12 cellular contexts compared by ENCODE assay signal in genomic region chr10:119539359-119539651, GRCh38. TPM values are rescaled to one million over a fixed set of nuclear protein-coding genes. Genes with fewer than 3 reads are reported as not detected.
DNase-seq lines count a peak whose midpoint lies in the region; ATAC-seq and TF ChIP-seq lines count a peak whose summit lies in the region.
"Had no signal": no experiment of that assay in that cellular context is flagged by ENCODE, and none has a peak within 500 bp of the region (broad histone marks: within the 10 kb centered on the region; RNA-seq: fewer than 3 reads in every experiment).

No MANE protein-coding gene starts in this region.

- POLR2A ChIA-PET in activated CD4-positive, alpha-beta T cell treated with anti-CD3 and anti-CD28 coated beads, Interleukin-2, amount 10 ng/mL, durations not matched to agents 7 days and 5 days (lab: Charles Lee), result no interaction called here
- POLR2A ChIA-PET in activated CD4-positive, alpha-beta memory T cell treated with anti-CD3 and anti-CD28 coated beads, Interleukin-2, amount 10 ng/mL, durations not matched to agents 7 days and 5 days (lab: Charles Lee), result interaction anchor here (2.3 to 4.9 kb wide), 4 partner anchors 22 to 332 kb away, joined by 8 to 34 read pairs (median 16); partner anchors contain the start of genes BAG3, GRK5 and TIAL1

- no peaks in the 10 kb centered on the region for H3K36me3 ChIP-seq in stomach

- intact Hi-C loops in stomach (cut with DNase I; ENCODE audit: low total_unique reads), result no loop called here

- H3K27ac ChIP-seq in stomach, result peak overlapping the region in 3 of 5 donors; percentile 47 to 86 (median 61)

- peak overlapping the region; percentile 92 for H3K27ac Mint-ChIP-seq in activated CD4-positive, alpha-beta T cell treated with anti-CD3 and anti-CD28 coated beads, Interleukin-2, amount 10 ng/mL, durations not matched to agents 7 days and 5 days
- peak overlapping the region; percentile 88 for H3K27ac Mint-ChIP-seq in activated CD4-positive, alpha-beta memory T cell treated with anti-CD3 and anti-CD28 coated beads, Interleukin-2, amount 10 ng/mL, durations not matched to agents 7 days and 5 days

- H3K36me3 Mint-ChIP-seq in activated CD4-positive, alpha-beta T cell treated with anti-CD3 and anti-CD28 coated beads, Interleukin-2, amount 10 ng/mL, durations not matched to agents 7 days and 5 days (ENCODE audit: low read depth), result peaks cover 39% of the 10 kb centered on the region
- H3K36me3 Mint-ChIP-seq in activated CD4-positive, alpha-beta memory T cell treated with anti-CD3 and anti-CD28 coated beads, Interleukin-2, amount 10 ng/mL, durations not matched to agents 7 days and 5 days (ENCODE audit: low read depth), result peaks cover 39% of the 10 kb centered on the region

- H3K4me1 ChIP-seq in stomach, result peaks cover 12 to 94% (median 62%) of the 10 kb centered on the region in 4 donors

- peaks cover 66% of the 10 kb centered on the region for H3K4me1 Mint-ChIP-seq in activated CD4-positive, alpha-beta T cell treated with anti-CD3 and anti-CD28 coated beads, Interleukin-2, amount 10 ng/mL, durations not matched to agents 7 days and 5 days
- peaks cover 67% of the 10 kb centered on the region for H3K4me1 Mint-ChIP-seq in activated CD4-positive, alpha-beta memory T cell treated with anti-CD3 and anti-CD28 coated beads, Interleukin-2, amount 10 ng/mL, durations not matched to agents 7 days and 5 days

- peaks cover 0 to 9% (median 0%) of the 10 kb centered on the region in 3 donors for H3K27me3 ChIP-seq in stomach

- no peak for TF ChIP-seq EP300 in stomach (IDR thresholded peaks at IDR 0.05)

- H3K4me3 ChIP-seq in stomach, result no peak overlapping the region
- H3K4me3 ChIP-seq: mucosa of descending colon had no signal

- WGBS in stomach, 5 donors, result 22 to 55% (median 36%) methylated on average over 5 to 6 of the region's 6 CpGs

- H3K9me3 Mint-ChIP-seq in activated CD4-positive, alpha-beta T cell treated with anti-CD3 and anti-CD28 coated beads, Interleukin-2, amount 10 ng/mL, durations not matched to agents 7 days and 5 days, result no peaks in the 10 kb centered on the region
- H3K9me3 Mint-ChIP-seq in activated CD4-positive, alpha-beta memory T cell treated with anti-CD3 and anti-CD28 coated beads, Interleukin-2, amount 10 ng/mL, durations not matched to agents 7 days and 5 days, result no peaks in the 10 kb centered on the region

- TF ChIP-seq CTCF in stomach (IDR thresholded peaks at IDR 0.05), result no peak

- no peaks in the 10 kb centered on the region for H3K9me3 ChIP-seq in stomach
- H3K9me3 ChIP-seq: mucosa of descending colon had no signal

- peak overlapping the region; percentile 80 for H3K4me3 Mint-ChIP-seq in activated CD4-positive, alpha-beta T cell treated with anti-CD3 and anti-CD28 coated beads, Interleukin-2, amount 10 ng/mL, durations not matched to agents 7 days and 5 days
- H3K4me3 Mint-ChIP-seq in activated CD4-positive, alpha-beta memory T cell treated with anti-CD3 and anti-CD28 coated beads, Interleukin-2, amount 10 ng/mL, durations not matched to agents 7 days and 5 days, result peak overlapping the region; percentile 74

- ATAC-seq in GM18505 (IDR thresholded peaks at IDR 0.05; ENCODE audit: unreplicated experiment) (no peak), GM19463 (IDR thresholded peaks at IDR 0.05; ENCODE audit: unreplicated experiment) (no peak)

- DNase-seq in activated CD4-positive, alpha-beta T cell treated with anti-CD3 and anti-CD28 coated beads, Interleukin-2, amount 10 ng/mL, durations not matched to agents 7 days and 5 days, result no peak
- DNase-seq in activated CD4-positive, alpha-beta T cell treated with anti-CD3 and anti-CD28 coated beads for 4 hours, result no peak
- no peak for DNase-seq in activated CD4-positive, alpha-beta memory T cell treated with anti-CD3 and anti-CD28 coated beads, Interleukin-2, amount 10 ng/mL, durations not matched to agents 7 days and 5 days
- DNase-seq in erythroblast (lab: John Stamatoyannopoulos, UW) (peak; percentile 46 to 55), stomach (no peak), NCI-H187 treated with DMSO at 0.1 percent for 48 hours (lab: John Stamatoyannopoulos, UW) (no peak)
- DNase-seq: ACHN, amygdala, NCI-H1694 treated with DMSO at 0.1 percent for 48 hours had no signal

- CTCF ChIA-PET in activated CD4-positive, alpha-beta T cell treated with anti-CD3 and anti-CD28 coated beads, Interleukin-2, amount 10 ng/mL, durations not matched to agents 7 days and 5 days (lab: Charles Lee), result interaction anchor here (0.9 to 1.4 kb wide), 2 partner anchors 9 to 39 kb away, joined by 4 to 5 read pairs; no protein-coding TSS in a partner anchor
- CTCF ChIA-PET in activated CD4-positive, alpha-beta memory T cell treated with anti-CD3 and anti-CD28 coated beads, Interleukin-2, amount 10 ng/mL, durations not matched to agents 7 days and 5 days (lab: Charles Lee), result interaction anchor here (1.1 to 6.3 kb wide), 6 partner anchors 22 to 333 kb away, joined by 3 to 35 read pairs (median 6); no protein-coding TSS in a partner anchor

- TF ChIP-seq POLR2A in erythroblast (IDR thresholded peaks at IDR 0.05; ENCODE audit: low read length) (no peak), stomach (IDR thresholded peaks at IDR 0.05) (no peak), GM18505 (IDR thresholded peaks at IDR 0.05; ENCODE audit: borderline replicate concordance, extremely low read depth, insufficient read depth, insufficient read length) (no peak)

- no peaks in the 10 kb centered on the region for H3K27me3 Mint-ChIP-seq in activated CD4-positive, alpha-beta T cell treated with anti-CD3 and anti-CD28 coated beads, Interleukin-2, amount 10 ng/mL, durations not matched to agents 7 days and 5 days
- peaks cover 2% of the 10 kb centered on the region for H3K27me3 Mint-ChIP-seq in activated CD4-positive, alpha-beta memory T cell treated with anti-CD3 and anti-CD28 coated beads, Interleukin-2, amount 10 ng/mL, durations not matched to agents 7 days and 5 days

RNA-seq across cellular contexts. Expression of gene RGS10, which starts 3.2 kb away (rescaled TPM):
- 100 to 1,000 TPM; 151 to 172 TPM for total RNA-seq in activated CD4-positive, alpha-beta T cell treated with anti-CD3 and anti-CD28 coated beads, Interleukin-2, amount 10 ng/mL, durations not matched to agents 7 days and 5 days
- total RNA-seq in activated CD4-positive, alpha-beta memory T cell treated with anti-CD3 and anti-CD28 coated beads, Interleukin-2, amount 10 ng/mL, durations not matched to agents 7 days and 5 days, result 100 to 1,000 TPM; 137 to 140 TPM
- 100 to 1,000 TPM in 1 of 5 donors, 10 to 100 TPM in 3, not detected in 1; 12.3 to 177 (median 29.1) TPM for total RNA-seq in stomach
- 100 to 1,000 TPM in 1 of 3 donors, 10 to 100 TPM in 2; 47.7 to 128 (median 60.8) TPM for polyA plus RNA-seq in stomach

RNA-seq across cellular contexts. Expression of gene TIAL1, which starts 57.5 kb away (rescaled TPM):
- total RNA-seq in activated CD4-positive, alpha-beta T cell treated with anti-CD3 and anti-CD28 coated beads, Interleukin-2, amount 10 ng/mL, durations not matched to agents 7 days and 5 days, result 100 to 1,000 TPM; 166 to 174 TPM
- 100 to 1,000 TPM; 168 to 170 TPM for total RNA-seq in activated CD4-positive, alpha-beta memory T cell treated with anti-CD3 and anti-CD28 coated beads, Interleukin-2, amount 10 ng/mL, durations not matched to agents 7 days and 5 days
- 100 to 1,000 TPM in 1 of 5 donors, 10 to 100 TPM in 4; 22.6 to 140 (median 49.6) TPM for total RNA-seq in stomach
- polyA plus RNA-seq in stomach, result 10 to 100 TPM; 24.3 to 68.3 (median 29.0) TPM

Comparison
In these comparisons a context has a peak if more than half of its experiments do, and no peak if none do; other contexts are left out.
1. DNase-seq: peak in erythroblast (2 of 2); none in activated CD4-positive, alpha-beta T cell treated with anti-CD3 and anti-CD28 coated beads, Interleukin-2, amount 10 ng/mL, durations not matched to agents 7 days and 5 days (single experiment), activated CD4-positive, alpha-beta T cell treated with anti-CD3 and anti-CD28 coated beads for 4 hours (0 of 2), activated CD4-positive, alpha-beta memory T cell treated with anti-CD3 and anti-CD28 coated beads, Interleukin-2, amount 10 ng/mL, durations not matched to agents 7 days and 5 days (single experiment), stomach (single experiment) and NCI-H187 treated with DMSO at 0.1 percent for 48 hours (single experiment).